ENCODE assay signal across 8 cellular contexts in the genomic region with DNA sequence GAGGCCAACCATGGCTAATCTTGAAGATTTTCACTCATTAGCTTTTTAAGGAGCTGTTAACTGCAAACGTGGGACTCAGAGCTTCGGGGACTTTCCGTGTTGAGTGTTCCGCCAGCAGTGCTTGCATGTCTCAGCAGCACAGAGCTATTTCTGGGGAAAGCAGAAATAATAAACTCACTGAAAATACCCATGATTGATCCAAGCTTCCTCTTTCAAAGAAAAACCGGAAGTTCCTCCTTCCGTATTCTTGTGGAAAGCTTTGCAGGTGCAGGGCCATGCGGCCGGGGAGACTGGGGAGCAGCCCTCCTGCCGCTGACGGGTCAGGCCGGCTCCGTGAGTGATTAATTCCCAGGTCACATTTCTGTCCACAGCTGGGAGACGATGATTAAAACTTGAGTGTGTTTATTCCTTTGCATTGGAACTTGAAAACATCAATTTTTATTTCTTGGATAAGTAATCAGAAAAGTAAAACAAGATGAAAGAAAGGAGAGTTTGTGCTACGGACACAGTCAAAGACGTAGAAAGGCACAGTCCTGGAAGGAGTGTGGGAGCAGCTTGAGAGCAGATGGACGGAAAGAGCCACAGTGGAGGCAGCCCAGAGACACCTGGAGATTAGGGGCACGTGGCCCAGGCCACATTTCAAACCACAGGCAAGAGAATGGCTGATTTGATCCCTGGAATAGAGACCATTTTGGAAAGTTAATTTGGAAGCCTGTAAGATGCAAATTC. TPM values are rescaled to one million over a fixed set of nuclear protein-coding genes. Genes with fewer than 3 reads are reported as not detected.
DNase-seq lines count a peak whose midpoint lies in the region; ATAC-seq, FAIRE-seq and TF ChIP-seq lines count a peak whose summit lies in the region.

No MANE protein-coding gene starts in this region.

- no peak overlapping the region for H3K23ac ChIP-seq in H1 (ENCODE audit: insufficient read length)

- no peak overlapping the region for H3K56ac ChIP-seq in H1 (replicated peaks; ENCODE audit: insufficient read length, low read depth, low read length)

- H3K4me3 ChIP-seq in H1 (ENCODE audit: extremely low read depth in 1 of 4, insufficient read depth in 2 of 4, low read depth in 3 of 4, low read length in 4 of 4) (no peak overlapping the region), PC-3 (ENCODE audit: low read length) (no peak overlapping the region)

- H2AFZ ChIP-seq in H1 (ENCODE audit: low read length) (no peak overlapping the region), PC-3 (ENCODE audit: low read length) (no peak overlapping the region)

- H3K9me3 ChIP-seq in H1 (ENCODE audit: insufficient read depth in 2 of 2, low read depth in 1 of 2, low read length in 1 of 2) (no peaks in the 10 kb centered on the region), PC-3 (ENCODE audit: low read length) (no peaks in the 10 kb centered on the region)

- TF ChIP-seq CTCF in H1 (IDR thresholded peaks at IDR 0.05; ENCODE audit: control extremely low read depth in 1 of 3, insufficient read depth in 1 of 3, low read depth in 1 of 3, low read length in 3 of 3) = no peak
- no peak for TF ChIP-seq CTCF in type B pancreatic cell (conservative IDR thresholded peaks at IDR 0.05)
- TF ChIP-seq CTCF in PC-3 (conservative IDR thresholded peaks at IDR 0.05; ENCODE audit: low read depth, low read length) = no peak

- H3K27ac ChIP-seq in H1 (ENCODE audit: low read depth, low read length) = no peak overlapping the region
- H3K27ac ChIP-seq in PC-3 (ENCODE audit: low read length) = no peak overlapping the region

- no peaks in the 10 kb centered on the region for H3F3A ChIP-seq in PC-3 (ENCODE audit: low read length, unreplicated experiment)

- no peaks in the 10 kb centered on the region for H3K36me3 ChIP-seq in H1 (ENCODE audit: control insufficient read depth in 2 of 4, insufficient read depth in 4 of 4, low read length in 3 of 4)
- no peaks in the 10 kb centered on the region for H3K36me3 ChIP-seq in PC-3 (ENCODE audit: low read depth, low read length)

- H3K18ac ChIP-seq in H1 (ENCODE audit: extremely low read depth, low read length) = no peak overlapping the region

- H3K9ac ChIP-seq in H1 (replicated peaks in 1 of 4; ENCODE audit: extremely low read depth in 1 of 4, low read depth in 3 of 4, low read length in 3 of 4) = no peak overlapping the region
- no peak overlapping the region for H3K9ac ChIP-seq in PC-3 (ENCODE audit: low read length)

- H3K79me1 ChIP-seq in H1 (ENCODE audit: low read depth, low read length) = no peaks in the 10 kb centered on the region

- no peak overlapping the region for H2BK12ac ChIP-seq in H1 (ENCODE audit: low read depth, low read length)

- no peak overlapping the region for H2BK120ac ChIP-seq in H1 (replicated peaks; ENCODE audit: low read depth, low read length)

- H3K4me2 ChIP-seq in H1 (ENCODE audit: insufficient read depth in 1 of 2, low read depth in 2 of 2, low read length in 2 of 2) = no peak overlapping the region
- no peak overlapping the region for H3K4me2 ChIP-seq in PC-3 (ENCODE audit: low read length)

- ATAC-seq in GM19455 (IDR thresholded peaks at IDR 0.05; ENCODE audit: unreplicated experiment) = peak; percentile 55
- peak; percentile 76 for ATAC-seq in HG03460 (IDR thresholded peaks at IDR 0.05; ENCODE audit: unreplicated experiment)
- no peak for ATAC-seq in PC-3
- no peak for ATAC-seq in stimulated activated effector memory CD8-positive, alpha-beta T cell treated with anti-CD3 and anti-CD28 coated beads, Interleukin-12 subunit alpha, Interleukin-12 subunit beta, amount 100 ng/mL, for 72 hours

- H2AK5ac ChIP-seq in H1 (ENCODE audit: low read depth, low read length) = no peak overlapping the region

- DNase-seq in CD1c-positive myeloid dendritic cell (ENCODE audit: extremely low spot score) (peak; percentile 96), H1 (ENCODE audit: low read depth in 1 of 2, low spot score in 2 of 2) (no peak), type B pancreatic cell (ENCODE audit: extremely low spot score, unreplicated experiment) (no peak), PC-3 (no peak), NCI-H2196 (lab: John Stamatoyannopoulos, UW; ENCODE audit: unreplicated experiment) (no peak)
- no peak for DNase-seq in stimulated activated effector memory CD8-positive, alpha-beta T cell treated with anti-CD3 and anti-CD28 coated beads, Interleukin-12 subunit alpha, Interleukin-12 subunit beta, amount 100 ng/mL, for 72 hours (ENCODE audit: low spot score in 2 of 2)

- WGBS in H1 (ENCODE audit: extremely low coverage in 1 of 2, insufficient coverage in 1 of 2, insufficient read length in 1 of 2, insufficient replicate concordance in 2 of 2, low coverage in 1 of 2, low lambda C conversion rate in 2 of 2, missing lambda C conversion rate in 1 of 2), 2 experiments = 82% methylated on average over 17 of the region's 17 CpGs; no CpG with 5 or more reads in 1 of the 2 experiments

- H3K27me3 ChIP-seq in H1 (replicated peaks in 1 of 4; ENCODE audit: control insufficient read depth in 3 of 4, extremely low read depth in 1 of 4, insufficient read depth in 3 of 4, low read length in 3 of 4) (no peaks in the 10 kb centered on the region), PC-3 (ENCODE audit: low read length) (peaks cover 61% of the 10 kb centered on the region)

- no peak overlapping the region for H3K14ac ChIP-seq in H1 (ENCODE audit: insufficient read length)

- H2BK15ac ChIP-seq in H1 (ENCODE audit: low read length) = no peak overlapping the region

- peaks cover 4% of the 10 kb centered on the region for H3K4me1 Mint-ChIP-seq in type B pancreatic cell (ENCODE audit: unreplicated experiment)
- peaks cover 7% of the 10 kb centered on the region for H3K4me1 Mint-ChIP-seq in stimulated activated effector memory CD8-positive, alpha-beta T cell treated with anti-CD3 and anti-CD28 coated beads, Interleukin-12 subunit alpha, Interleukin-12 subunit beta, amount 100 ng/mL, for 72 hours

- no peak overlapping the region for H3K4ac ChIP-seq in H1 (replicated peaks; ENCODE audit: insufficient read length, low read depth, low read length)

- no peak for TF ChIP-seq RAD21 in H1 (IDR thresholded peaks at IDR 0.05 in 1 of 2, conservative IDR thresholded peaks at IDR 0.05 in 1 of 2; ENCODE audit: low read depth in 2 of 2, low read length in 2 of 2)

- BruUV-seq in PC-3 (replicated peaks; lab: Mats Ljungman, UMichigan) = no TSS peak

- H3K9me2 ChIP-seq in PC-3 (replicated peaks; ENCODE audit: low read length) = no peaks in the 10 kb centered on the region

- peaks cover 3 to 9% (median 8%) of the 10 kb centered on the region in 4 experiments; a peak in 5 of 7 replicates for H3K4me1 ChIP-seq in H1 (replicated peaks in 1 of 4; ENCODE audit: control insufficient read depth in 3 of 4, insufficient read depth in 4 of 4, low read length in 3 of 4)
- H3K4me1 ChIP-seq in PC-3 (ENCODE audit: insufficient read depth, low read length) = no peaks in the 10 kb centered on the region

- CTCF ChIA-PET in H1 (lab: Charles Lee; ENCODE audit: partially characterized antibody) (interaction anchor here (0.8 to 1.4 kb wide), 6 partner anchors 13 to 245 kb away, joined by 3 to 5 read pairs (median 3); no protein-coding TSS in a partner anchor), PC-3 (lab: Charles Lee) (no interaction called here)

- no peaks in the 10 kb centered on the region for H3K23me2 ChIP-seq in H1 (ENCODE audit: low read depth, low read length)

- no peaks in the 10 kb centered on the region for H3K9me3 Mint-ChIP-seq in type B pancreatic cell
- no peaks in the 10 kb centered on the region for H3K9me3 Mint-ChIP-seq in stimulated activated effector memory CD8-positive, alpha-beta T cell treated with anti-CD3 and anti-CD28 coated beads, Interleukin-12 subunit alpha, Interleukin-12 subunit beta, amount 100 ng/mL, for 72 hours

- H3K79me2 ChIP-seq in H1 (ENCODE audit: control insufficient read depth in 1 of 2, insufficient read depth in 2 of 2, low read length in 2 of 2) (no peaks in the 10 kb centered on the region), PC-3 (ENCODE audit: low read length) (no peaks in the 10 kb centered on the region)

- no peak for TF ChIP-seq EP300 in H1 (IDR thresholded peaks at IDR 0.05; ENCODE audit: borderline replicate concordance in 1 of 2, low read depth in 2 of 2, low read length in 2 of 2)

- POLR2A ChIA-PET in H1 (lab: Charles Lee; ENCODE audit: partially characterized antibody) (interaction anchor here (0.6 kb wide), 2 partner anchors 13 to 39 kb away, joined by 3 to 6 read pairs; no protein-coding TSS in a partner anchor), PC-3 (lab: Charles Lee; ENCODE audit: unreplicated experiment) (no interaction called here)

- intact Hi-C loops in PC-3 (cut with micrococcal nuclease) = no loop called here

- peaks cover 31% of the 10 kb centered on the region for H3K27me3 Mint-ChIP-seq in type B pancreatic cell

- H3K4me3 Mint-ChIP-seq in type B pancreatic cell = no peak overlapping the region
- H3K4me3 Mint-ChIP-seq in stimulated activated effector memory CD8-positive, alpha-beta T cell treated with anti-CD3 and anti-CD28 coated beads, Interleukin-12 subunit alpha, Interleukin-12 subunit beta, amount 100 ng/mL, for 72 hours = no peak overlapping the region

- H4K20me1 ChIP-seq in H1 (replicated peaks in 1 of 2; ENCODE audit: control insufficient read depth in 1 of 2, insufficient read depth in 2 of 2, low read length in 2 of 2) = no peaks in the 10 kb centered on the region
- no peaks in the 10 kb centered on the region for H4K20me1 ChIP-seq in PC-3 (ENCODE audit: low read length)

- no peak overlapping the region for H2BK20ac ChIP-seq in H1 (ENCODE audit: low read length)

- no peak overlapping the region for H2BK5ac ChIP-seq in H1 (ENCODE audit: low read depth, low read length)

- TF ChIP-seq POLR2A in H1 (IDR thresholded peaks at IDR 0.05; ENCODE audit: control extremely low read depth in 1 of 2, low read depth in 2 of 2, low read length in 2 of 2) = no peak

- H4K5ac ChIP-seq in H1 (ENCODE audit: insufficient read length, low read depth, low read length) = no peak overlapping the region

- H4K8ac ChIP-seq in H1 (ENCODE audit: extremely low read depth, insufficient read depth, low read length) = no peak overlapping the region

- no peak for FAIRE-seq in H1 (lab: Jason Lieb, UNC)

- no peak overlapping the region for H4K91ac ChIP-seq in H1 (replicated peaks; ENCODE audit: insufficient read length, low read length)

- no peak overlapping the region for H3K27ac Mint-ChIP-seq in type B pancreatic cell
- no peak overlapping the region for H3K27ac Mint-ChIP-seq in stimulated activated effector memory CD8-positive, alpha-beta T cell treated with anti-CD3 and anti-CD28 coated beads, Interleukin-12 subunit alpha, Interleukin-12 subunit beta, amount 100 ng/mL, for 72 hours

- H3K36me3 Mint-ChIP-seq in type B pancreatic cell = no peaks in the 10 kb centered on the region
- H3K36me3 Mint-ChIP-seq in stimulated activated effector memory CD8-positive, alpha-beta T cell treated with anti-CD3 and anti-CD28 coated beads, Interleukin-12 subunit alpha, Interleukin-12 subunit beta, amount 100 ng/mL, for 72 hours = no peaks in the 10 kb centered on the region

RNA-seq across cellular contexts. Expression of gene CTDP1, which starts 54.2 kb away (rescaled TPM):
- 35.3 and 37.0 TPM in 2 replicates for total RNA-seq in H1 (2021; fragmentation: NEBNext Ultra II Directional; extraction: Animal tissue kit (Norgen Biotek cat#: 25700))
- 16.6 and 25.3 TPM in 2 replicates for polyA plus RNA-seq in H1 (2011; rRNA removed)
- polyA plus RNA-seq in H1 (2011; cell fraction: cytosol; rRNA removed) = 20.0 TPM
- 27.3 TPM for polyA plus RNA-seq in H1 (2011; cell fraction: nucleus; rRNA removed)
- polyA plus RNA-seq in H1 (2012, experiment 1 of 2) = 21.7 to 30.5 TPM (median 28.9 TPM) in 4 replicates
- 25.8 TPM for polyA plus RNA-seq in H1 (2012, experiment 2 of 2)
- polyA plus RNA-seq in H1 (2013, experiment 1 of 2) = 17.4 TPM
- 16.8 TPM for polyA plus RNA-seq in H1 (2013, experiment 2 of 2)
- 12.5 and 14.4 TPM in 2 replicates for polyA minus RNA-seq in H1 (2011; rRNA and poly(A)+ RNA removed)
- polyA minus RNA-seq in H1 (2011; cell fraction: cytosol; rRNA and poly(A)+ RNA removed) = 18.3 TPM
- polyA minus RNA-seq in H1 (2011; cell fraction: nucleus; rRNA and poly(A)+ RNA removed) = 19.1 TPM
- total RNA-seq in type B pancreatic cell (ENCODE audit: low replicate concordance) (21.1 and 27.6 TPM in 2 replicates), PC-3 (2014; rRNA removed) (31.7 and 39.3 TPM in 2 replicates)

Comparison
In these comparisons a context has a peak if more than half of its experiments do, and no peak if none do; other contexts are left out.
1. ATAC-seq: peak in GM19455 (single experiment) and HG03460 (single experiment); none in PC-3 (single experiment) and stimulated activated effector memory CD8-positive, alpha-beta T cell treated with anti-CD3 and anti-CD28 coated beads, Interleukin-12 subunit alpha, Interleukin-12 subunit beta, amount 100 ng/mL, for 72 hours (single experiment).